Comparison of ENCODE assay signal across 15 cellular contexts in the genomic region with DNA sequence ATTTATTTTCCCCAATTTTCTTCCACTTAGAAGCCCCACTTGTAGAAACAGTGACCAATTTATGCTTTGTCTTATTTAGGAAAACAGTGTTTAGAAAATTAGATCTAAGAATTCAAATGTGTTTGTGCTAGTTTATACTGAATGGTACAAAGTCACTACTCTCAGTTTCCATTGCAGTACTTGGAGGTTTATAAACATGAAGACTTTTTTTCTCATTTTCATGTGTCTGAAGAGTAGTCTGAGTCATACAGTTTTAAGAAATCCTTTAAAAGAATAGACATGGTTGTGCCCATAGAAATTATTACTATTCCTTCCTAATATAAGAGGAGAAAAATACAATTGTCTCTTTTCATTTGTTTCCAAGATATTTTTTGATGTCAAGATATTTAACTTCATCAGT.
"Had no signal": no experiment of that assay in that cellular context is flagged by ENCODE, and none has a peak within 500 bp of the region (broad histone marks: within the 10 kb centered on the region; RNA-seq: fewer than 3 reads in every experiment).

No MANE protein-coding gene starts in this region.

- H3K9me3 ChIP-seq: heart right ventricle, thoracic aorta had no signal

- H3K4me3 ChIP-seq: coronary artery, heart right ventricle, stomach, thoracic aorta had no signal

- H3K27me3 ChIP-seq: heart right ventricle, stomach had no signal

- H3K36me3 ChIP-seq: heart right ventricle, stomach, thoracic aorta had no signal

- H3K4me1 ChIP-seq: parathyroid adenoma, stomach had no signal

- H3K27ac ChIP-seq: coronary artery, heart right ventricle, parathyroid adenoma, stomach, thoracic aorta had no signal

- ATAC-seq: heart right ventricle; left lobe of liver; naive thymus-derived CD4-positive, alpha-beta T cell; WTC11 had no signal

- DNase-seq: activated CD4-positive, alpha-beta T cell treated with anti-CD3 and anti-CD28 coated beads, Interleukin-2, amount 10 ng/mL, durations not matched to agents 24 days and 14 days; activated naive CD4-positive, alpha-beta T cell treated with Interleukin-2 at 50 U/mL for 16 hours; effector CD8-positive, alpha-beta T cell; heart right ventricle; islet precursor cell; mammary epithelial cell; naive thymus-derived CD4-positive, alpha-beta T cell; retina; stimulated activated CD4-positive, alpha-beta T cell treated with anti-CD3 and anti-CD28 coated beads, Interleukin-4, amount 100 ng/mL, for 4 hours; stomach had no signal
